Comparison of ENCODE assay signal across 1 cellular context in the genomic region with DNA sequence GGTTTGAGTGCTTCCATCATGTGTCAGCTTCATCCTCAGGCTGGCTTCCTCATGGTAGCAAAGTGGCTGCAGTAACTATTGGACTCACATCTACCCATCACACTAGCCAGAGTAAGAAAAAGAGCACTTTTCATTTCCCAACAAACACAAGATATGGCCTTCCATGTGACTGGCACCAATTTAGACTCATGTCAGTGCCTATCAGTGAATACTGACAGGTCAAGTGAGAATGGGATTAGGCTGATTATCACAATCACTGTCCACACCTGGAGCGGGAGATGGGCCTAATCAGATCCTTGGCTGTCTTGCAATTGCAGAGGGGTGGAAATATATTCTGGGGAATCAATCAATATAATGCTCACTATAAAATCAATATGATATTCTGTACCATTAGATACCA.
TF ChIP-seq lines count a peak whose summit lies in the region.

No MANE protein-coding gene starts in this region.

TF ChIP-seq in H1, 55 proteins besides CTCF, POLR2A, EP300 and RAD21:
- TF ChIP-seq RBBP5 (IDR thresholded peaks at IDR 0.05; ENCODE audit: borderline replicate concordance, low read depth, low read length) = no peak
- no peak for TF ChIP-seq SIN3A (conservative IDR thresholded peaks at IDR 0.05 in 1 of 2, IDR thresholded peaks at IDR 0.05 in 1 of 2; ENCODE audit: low read depth in 1 of 2, low read length in 2 of 2)
- TF ChIP-seq CREB1 (IDR thresholded peaks at IDR 0.05) = no peak
- no peak for TF ChIP-seq ASH2L (IDR thresholded peaks at IDR 0.05; ENCODE audit: low read length)
- TF ChIP-seq TAF1 (IDR thresholded peaks at IDR 0.05; ENCODE audit: low read depth, low read length) = no peak
- no peak for TF ChIP-seq BCL11A (IDR thresholded peaks at IDR 0.05; ENCODE audit: low read depth in 2 of 2, low read length in 2 of 2)
- no peak for TF ChIP-seq JUND (IDR thresholded peaks at IDR 0.05; ENCODE audit: low read length)
